In genomic region chr11:68509105-68509504, GRCh38 we compare ENCODE assay signal across 23 cellular contexts. TPM values are rescaled to one million over a fixed set of nuclear protein-coding genes. Genes with fewer than 3 reads are reported as not detected.
DNase-seq lines count a peak whose midpoint lies in the region; ATAC-seq and TF ChIP-seq lines count a peak whose summit lies in the region.
"Had no signal": no experiment of that assay in that cellular context is flagged by ENCODE, and none has a peak within 500 bp of the region (broad histone marks: within the 10 kb centered on the region; RNA-seq: fewer than 3 reads in every experiment).

No MANE protein-coding gene starts in this region.

- in situ Hi-C loops in GM23248 (cut with MboI): no loop called here

- POLR2A ChIA-PET in BJ (lab: Charles Lee): no interaction called here

- WGBS in GM23248 (ENCODE audit: low coverage in 1 of 2, low lambda C conversion rate in 2 of 2, missing lambda C conversion rate in 2 of 2), 2 experiments: 9 to 19% methylated on average over 4 of the region's 4 CpGs
- 70% methylated on average over 4 of the region's 4 CpGs for WGBS in right lobe of liver (ENCODE audit: insufficient coverage, low coverage, low lambda C conversion rate, missing lambda C conversion rate)

- H3F3A ChIP-seq in GM23248 (ENCODE audit: insufficient read depth): peaks cover 22% of the 10 kb centered on the region; the same call in 1 of the 2 replicates

- H4K20me1 ChIP-seq in GM23248 (ENCODE audit: insufficient read depth): peaks cover 21% of the 10 kb centered on the region

- H3K9me3 ChIP-seq in GM23248 (ENCODE audit: low read depth): no peaks in the 10 kb centered on the region
- no peaks in the 10 kb centered on the region for H3K9me3 ChIP-seq in right atrium auricular region
- no peaks in the 10 kb centered on the region for H3K9me3 ChIP-seq in right lobe of liver
- H3K9me3 ChIP-seq: tibial nerve had no signal

- no peaks in the 10 kb centered on the region for H3K9me3 Mint-ChIP-seq in chondrocyte (ENCODE audit: low read depth)
- no peaks in the 10 kb centered on the region for H3K9me3 Mint-ChIP-seq in nephron
- H3K9me3 Mint-ChIP-seq: CD14-positive monocyte had no signal

- peak overlapping the region; percentile 57 for H3K27ac Mint-ChIP-seq in chondrocyte (ENCODE audit: unreplicated experiment)
- peak overlapping the region; percentile 20 to 55 (median 21) for H3K27ac Mint-ChIP-seq in nephron

- H3K36me3 Mint-ChIP-seq in chondrocyte (ENCODE audit: low read depth) (no peaks in the 10 kb centered on the region), nephron (ENCODE audit: low read depth) (peaks cover 32% of the 10 kb centered on the region)

- H3K36me3 ChIP-seq in BJ (ENCODE audit: control insufficient read depth, insufficient read depth, low read length): no peaks in the 10 kb centered on the region; the same call in 1 of the 2 replicates
- H3K36me3 ChIP-seq in GM23248 (ENCODE audit: low read depth): no peaks in the 10 kb centered on the region
- H3K36me3 ChIP-seq in H7 (replicated peaks; ENCODE audit: control insufficient read depth, insufficient read depth, low read length): no peaks in the 10 kb centered on the region; the same call in 1 of the 2 replicates
- no peaks in the 10 kb centered on the region for H3K36me3 ChIP-seq in right atrium auricular region
- H3K36me3 ChIP-seq in right lobe of liver: no peaks in the 10 kb centered on the region

- no peaks in the 10 kb centered on the region for H3K9me2 ChIP-seq in GM23248 (ENCODE audit: insufficient read depth)

- peak; percentile 17 for DNase-seq in BJ (ENCODE audit: low read depth)
- DNase-seq in GM23248: peak; percentile 47
- DNase-seq in chondrocyte (ENCODE audit: low spot score): no peak
- no peak for DNase-seq in H7
- no peak for DNase-seq in T-helper 1 cell
- DNase-seq in right atrium auricular region (ENCODE audit: low spot score): no peak
- no peak for DNase-seq in right lobe of liver
- DNase-seq: activated CD8-positive, alpha-beta memory T cell treated with anti-CD3 and anti-CD28 coated beads for 24 hours; activated effector memory CD4-positive, alpha-beta T cell treated with Interleukin-2 at 50 U/mL for 16 hours; cortex of kidney; DND-41; GOT3; head of caudate nucleus; islet precursor cell; Kasumi-1; mammary epithelial cell; NCI-H1417; NCI-H2171 treated with DMSO at 0.1 percent for 48 hours; small intestine had no signal

- peak overlapping the region; percentile 18 for H3K4me2 ChIP-seq in GM23248 (ENCODE audit: unreplicated experiment)

- CTCF ChIA-PET in BJ (lab: Yijun Ruan, JAX): interaction anchor here (0.7 kb wide), 1 partner anchor 10 kb away, joined by 3 read pairs; no protein-coding TSS in a partner anchor

- TF ChIP-seq POLR2A in right lobe of liver (IDR thresholded peaks at IDR 0.05): no peak

- no peaks in the 10 kb centered on the region for H3K27me3 Mint-ChIP-seq in chondrocyte (ENCODE audit: low read depth)
- H3K27me3 Mint-ChIP-seq in nephron (ENCODE audit: low read depth): no peaks in the 10 kb centered on the region

- no peak overlapping the region for H3K4me3 ChIP-seq in BJ (ENCODE audit: low read depth, low read length)
- no peak overlapping the region for H3K4me3 ChIP-seq in GM23248
- no peak overlapping the region for H3K4me3 ChIP-seq in H7 (ENCODE audit: insufficient read depth, low read depth, low read length)
- H3K4me3 ChIP-seq in right atrium auricular region: no peak overlapping the region
- no peak overlapping the region for H3K4me3 ChIP-seq in right lobe of liver
- H3K4me3 ChIP-seq: tibial nerve had no signal

- H2AFZ ChIP-seq in GM23248: no peak overlapping the region

- TF ChIP-seq CTCF in BJ (IDR thresholded peaks at IDR 0.05; ENCODE audit: insufficient read depth, low read depth, low read length): no peak
- TF ChIP-seq CTCF in chondrocyte (IDR thresholded peaks at IDR 0.05): no peak
- no peak for TF ChIP-seq CTCF in nephron (IDR thresholded peaks at IDR 0.05; ENCODE audit: unreplicated experiment in 3 of 3)
- TF ChIP-seq CTCF in right atrium auricular region (IDR thresholded peaks at IDR 0.05): no peak
- TF ChIP-seq CTCF in right lobe of liver (IDR thresholded peaks at IDR 0.05): no peak

- H3K9ac ChIP-seq in GM23248: no peak overlapping the region

- intact Hi-C loops in right lobe of liver (cut with DNase I): no loop called here

- H3K27me3 ChIP-seq in BJ (ENCODE audit: control insufficient read depth, insufficient read depth, low read length) (no peaks in the 10 kb centered on the region), GM23248 (replicated peaks; ENCODE audit: insufficient read depth) (no peaks in the 10 kb centered on the region), H7 (ENCODE audit: control insufficient read depth, insufficient read depth, low read length) (no peaks in the 10 kb centered on the region), right atrium auricular region (no peaks in the 10 kb centered on the region), right lobe of liver (no peaks in the 10 kb centered on the region)
- H3K27me3 ChIP-seq: tibial nerve had no signal

- ATAC-seq in right lobe of liver: no peak

- peaks cover 34% of the 10 kb centered on the region for H3K4me1 ChIP-seq in GM23248 (ENCODE audit: insufficient read depth)
- H3K4me1 ChIP-seq in right atrium auricular region: peaks cover 0 to 74% of the 10 kb centered on the region in 2 donors
- H3K4me1 ChIP-seq in right lobe of liver: peaks cover 0 to 21% (median 7%) of the 10 kb centered on the region in 4 donors

- H3K4me3 Mint-ChIP-seq in chondrocyte (ENCODE audit: unreplicated experiment) (no peak overlapping the region), nephron (no peak overlapping the region)
- H3K4me3 Mint-ChIP-seq: CD14-positive monocyte had no signal

- H3K4me1 Mint-ChIP-seq in chondrocyte (ENCODE audit: low read depth) (peaks cover 56% of the 10 kb centered on the region), nephron (peaks cover 57% of the 10 kb centered on the region)

- peak overlapping the region; percentile 15; the same call in 1 of the 2 replicates for H3K27ac ChIP-seq in GM23248
- H3K27ac ChIP-seq in right atrium auricular region: no peak overlapping the region
- H3K27ac ChIP-seq in right lobe of liver: no peak overlapping the region
- H3K27ac ChIP-seq: epithelial cell of prostate, tibial nerve had no signal

- peaks cover 100% of the 10 kb centered on the region for H3K79me2 ChIP-seq in GM23248 (ENCODE audit: insufficient read depth)

RNA-seq across cellular contexts. Expression of gene PPP6R3, which starts 48.6 kb away (rescaled TPM):
- 31.6 and 50.5 TPM in 2 replicates for polyA plus RNA-seq in BJ (2011; rRNA removed)
- polyA minus RNA-seq in BJ (2011; rRNA and poly(A)+ RNA removed): 91.6 and 95.7 TPM in 2 replicates
- total RNA-seq in GM23248 (2014; rRNA removed; shearing (Covaris generic)): 71.2 and 96.0 TPM in 2 replicates
- 47.5 and 47.9 TPM in 2 replicates for polyA plus RNA-seq in GM23248 (2016; fragmentation: Nextera tagmentation; extraction: Ambion mirVana)
- total RNA-seq in chondrocyte: 73.4 to 76.1 TPM (median 75.1 TPM) in 3 replicates
- 133 and 142 TPM in 2 replicates for total RNA-seq in H7 (2014; rRNA removed; shearing (Covaris generic))
- 10 to 100 TPM; 81.1 to 95.2 TPM for total RNA-seq in right atrium auricular region
- 10 to 100 TPM; 35.8 to 48.3 (median 39.2) TPM for total RNA-seq in right lobe of liver

Comparison
In these comparisons a context has a peak if more than half of its experiments do, and no peak if none do; other contexts are left out.
1. DNase-seq: peak in BJ (single experiment) and GM23248 (single experiment); none in chondrocyte (single experiment), H7 (single experiment), T-helper 1 cell (0 of 5), right atrium auricular region (single experiment) and right lobe of liver (0 of 3).